In genomic region chr17:8481703-8482102, GRCh38 we compare ENCODE assay signal across 26 cellular contexts.
"Had no signal": no experiment of that assay in that cellular context is flagged by ENCODE, and none has a peak within 500 bp of the region (broad histone marks: within the 10 kb centered on the region; RNA-seq: fewer than 3 reads in every experiment).

No MANE protein-coding gene starts in this region.

- H3K9me3 ChIP-seq: esophagus muscularis mucosa, lower lobe of right lung, neutrophil, prostate gland, sigmoid colon, testis, uterus had no signal

- H3K27ac ChIP-seq: foreskin keratinocyte, heart left ventricle, hepatocyte, lower lobe of right lung, neutrophil, parathyroid adenoma, prostate gland, right atrium auricular region, testis, upper lobe of left lung, uterus had no signal

- H3K27me3 ChIP-seq: esophagus muscularis mucosa, foreskin keratinocyte, gastroesophageal sphincter, heart left ventricle, hepatocyte, neutrophil, right atrium auricular region, sigmoid colon, stomach, testis, tibial nerve, upper lobe of left lung, uterus had no signal

- H3K4me1 ChIP-seq: foreskin keratinocyte, parathyroid adenoma, prostate gland had no signal

- H3K27me3 Mint-ChIP-seq: naive B cell; natural killer cell treated with Interleukin-12 subunit alpha and Interleukin-12 subunit beta and Interleukin-15 and Interleukin-18, amount 100 ng/mL, for 72 hours had no signal

- H3K9me3 Mint-ChIP-seq: natural killer cell treated with Interleukin-12 subunit alpha and Interleukin-12 subunit beta and Interleukin-15 and Interleukin-18, amount 100 ng/mL, for 72 hours had no signal

- H3K36me3 ChIP-seq: uterus had no signal

- H3K4me1 Mint-ChIP-seq: neural crest cell; stimulated activated effector memory CD8-positive, alpha-beta T cell treated with anti-CD3 and anti-CD28 coated beads, Interleukin-12 subunit alpha, Interleukin-12 subunit beta, amount 100 ng/mL, for 72 hours had no signal

- H3K27ac Mint-ChIP-seq: natural killer cell treated with Interleukin-12 subunit alpha and Interleukin-12 subunit beta and Interleukin-15 and Interleukin-18, amount 100 ng/mL, for 72 hours; stimulated activated effector memory CD8-positive, alpha-beta T cell treated with anti-CD3 and anti-CD28 coated beads, Interleukin-12 subunit alpha, Interleukin-12 subunit beta, amount 100 ng/mL, for 72 hours had no signal

- H3K4me3 ChIP-seq: esophagus muscularis mucosa, gastroesophageal sphincter, heart left ventricle, hepatocyte, lower lobe of right lung, mucosa of descending colon, prostate gland, right atrium auricular region, sigmoid colon, stomach, testis, tibial nerve, upper lobe of left lung, uterus had no signal

- ATAC-seq: gastroesophageal sphincter; left ventricle myocardium superior; lower lobe of right lung; mucosa of descending colon; natural killer cell treated with Interleukin-12 subunit alpha and Interleukin-12 subunit beta and Interleukin-15 and Interleukin-18, amount 100 ng/mL, for 72 hours; stimulated activated effector memory CD8-positive, alpha-beta T cell treated with anti-CD3 and anti-CD28 coated beads, Interleukin-12 subunit alpha, Interleukin-12 subunit beta, amount 100 ng/mL, for 72 hours had no signal

- H3K4me3 Mint-ChIP-seq: naive B cell; natural killer cell treated with Interleukin-12 subunit alpha and Interleukin-12 subunit beta and Interleukin-15 and Interleukin-18, amount 100 ng/mL, for 72 hours; neural crest cell; stimulated activated effector memory CD8-positive, alpha-beta T cell treated with anti-CD3 and anti-CD28 coated beads, Interleukin-12 subunit alpha, Interleukin-12 subunit beta, amount 100 ng/mL, for 72 hours had no signal

- DNase-seq: effector CD8-positive, alpha-beta T cell; foreskin keratinocyte; heart left ventricle; left ventricle myocardium superior; lower lobe of right lung; mucosa of descending colon; naive B cell; sigmoid colon; stimulated activated CD4-positive, alpha-beta T cell treated with anti-CD3 and anti-CD28 coated beads, Interleukin-2, amount 100 ng/mL, for 24 hours; stimulated activated CD4-positive, alpha-beta T cell treated with anti-CD3 and anti-CD28 coated beads, Interleukin-4, amount 100 ng/mL, for 24 hours; stimulated activated naive CD4-positive, alpha-beta T cell treated with Interleukin-2 at 50 U/mL for 16 hours; stomach; testis; uterus had no signal
